8 cellular contexts compared by ENCODE assay signal in the genomic region with DNA sequence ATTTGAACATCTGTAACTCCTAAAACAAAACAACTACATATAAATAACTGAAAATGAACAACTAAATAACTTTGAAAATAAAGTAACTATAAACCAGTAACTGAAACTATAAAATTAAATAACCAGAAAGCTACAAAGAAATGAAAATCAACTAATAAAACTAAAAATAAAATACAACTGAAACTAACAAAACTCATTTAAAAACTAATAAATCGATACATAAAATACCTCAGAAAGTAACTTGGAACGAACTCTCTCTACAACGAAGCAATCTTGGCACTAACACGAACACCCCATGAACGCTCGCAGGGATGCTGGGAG. TPM values are rescaled to one million over a fixed set of nuclear protein-coding genes. Genes with fewer than 3 reads are reported as not detected.
A peak's percentile ranks its signal among the peaks of the same experiment; 100 is the strongest.
DNase-seq lines count a peak whose midpoint lies in the region; ATAC-seq and TF ChIP-seq lines count a peak whose summit lies in the region.

No MANE protein-coding gene starts in this region.

- H3K23ac ChIP-seq in trophoblast cell (ENCODE audit: low read length) = no peak overlapping the region

- H3K27me3 ChIP-seq in CD4-positive, alpha-beta T cell (ENCODE audit: control insufficient read depth, insufficient read depth, low read length) = peaks cover 19% of the 10 kb centered on the region
- H3K27me3 ChIP-seq in Peyer's patch (peaks cover 0 to 12% of the 10 kb centered on the region in 2 donors), fibroblast of lung (ENCODE audit: control insufficient read depth, insufficient read depth, low read length) (peaks cover 13% of the 10 kb centered on the region), trophoblast cell (ENCODE audit: insufficient read depth, low read length) (peaks cover 10% of the 10 kb centered on the region)

- H3K18ac ChIP-seq in trophoblast cell (ENCODE audit: low read length) = no peak overlapping the region

- no peak for TF ChIP-seq POLR2A in Peyer's patch (IDR thresholded peaks at IDR 0.05)
- TF ChIP-seq POLR2A in erythroblast (IDR thresholded peaks at IDR 0.05; ENCODE audit: low read length) = no peak

- no peaks in the 10 kb centered on the region for H3K36me3 Mint-ChIP-seq in CD4-positive, alpha-beta T cell (ENCODE audit: low read depth)

- H2BK120ac ChIP-seq in trophoblast cell (ENCODE audit: insufficient read depth, low read length, poor library complexity) = no peak overlapping the region

- no peak overlapping the region for H3K9ac ChIP-seq in fibroblast of lung (ENCODE audit: insufficient read depth, low read length)
- H3K9ac ChIP-seq in trophoblast cell (ENCODE audit: low read length) = no peak overlapping the region

- no peak for DNase-seq in CD4-positive, alpha-beta T cell
- no peak for DNase-seq in Peyer's patch
- DNase-seq in fibroblast of lung (ENCODE audit: low read depth in 2 of 2) = no peak
- no peak for DNase-seq in trophoblast cell
- no peak for DNase-seq in erythroblast (lab: John Stamatoyannopoulos, UW)
- no peak for DNase-seq in activated CD4-positive, alpha-beta T cell treated with anti-CD3 and anti-CD28 coated beads for 48 hours
- DNase-seq in NCI-H524 treated with DMSO at 0.1 percent for 48 hours (lab: John Stamatoyannopoulos, UW) = no peak
- no peak for DNase-seq in AML-193 (lab: John Stamatoyannopoulos, UW)

- no peak overlapping the region for H2AFZ ChIP-seq in fibroblast of lung (ENCODE audit: low read length)
- H2AFZ ChIP-seq in trophoblast cell (ENCODE audit: insufficient read depth, low read length, poor library complexity) = no peak overlapping the region

- H3K36me3 ChIP-seq in Peyer's patch (no peaks in the 10 kb centered on the region), fibroblast of lung (ENCODE audit: control insufficient read depth, insufficient read depth, low read length) (no peaks in the 10 kb centered on the region), trophoblast cell (ENCODE audit: control insufficient read depth in 1 of 2, insufficient read depth in 2 of 2, low read length in 2 of 2) (no peaks in the 10 kb centered on the region)

- H4K20me1 ChIP-seq in fibroblast of lung (ENCODE audit: control insufficient read depth, extremely low read depth, insufficient read depth, low read length) = no peaks in the 10 kb centered on the region

- no peak overlapping the region for H4K8ac ChIP-seq in trophoblast cell (ENCODE audit: low read depth, low read length)

- peak overlapping the region; percentile 74 for H3K4me3 Mint-ChIP-seq in CD4-positive, alpha-beta T cell

- H3K27me3 Mint-ChIP-seq in CD4-positive, alpha-beta T cell = peaks cover 39% of the 10 kb centered on the region

- WGBS in trophoblast cell (ENCODE audit: extremely low coverage, insufficient coverage, insufficient read length) = no CpG with 5 or more reads among the region's 6 CpGs

- H2BK5ac ChIP-seq in trophoblast cell (ENCODE audit: low read depth, low read length, poor library complexity) = no peak overlapping the region

- H3K27ac Mint-ChIP-seq in CD4-positive, alpha-beta T cell = no peak overlapping the region

- H2AK5ac ChIP-seq in trophoblast cell (ENCODE audit: low read length) = no peak overlapping the region

- H3K4me1 ChIP-seq in Peyer's patch (peaks cover 5 to 16% (median 11%) of the 10 kb centered on the region in 4 donors), fibroblast of lung (ENCODE audit: control insufficient read depth, extremely low read depth, insufficient read depth, low read length) (no peaks in the 10 kb centered on the region), trophoblast cell (ENCODE audit: control insufficient read depth in 1 of 2, insufficient read depth in 2 of 2, low read length in 2 of 2) (peaks cover 8 to 9% of the 10 kb centered on the region in 2 experiments)

- CTCF ChIA-PET in CD4-positive, alpha-beta T cell (lab: Charles Lee) = interaction anchor here (1.4 to 1.5 kb wide), 2 partner anchors 56 to 204 kb away, joined by 5 to 6 read pairs; no protein-coding TSS in a partner anchor

- ATAC-seq in CD4-positive, alpha-beta T cell (ENCODE audit: poor library complexity) = no peak

- H3K79me1 ChIP-seq in trophoblast cell (ENCODE audit: low read length) = no peaks in the 10 kb centered on the region

- H3K4me2 ChIP-seq in fibroblast of lung (ENCODE audit: extremely low read depth, insufficient read depth, low read length) = peak overlapping the region; percentile 89
- H3K4me2 ChIP-seq in trophoblast cell (ENCODE audit: low read length) = peak overlapping the region; percentile 77

- H3K4me3 ChIP-seq in Peyer's patch = peak overlapping the region; percentile 16 to 53 (median 44)
- H3K4me3 ChIP-seq in fibroblast of lung (replicated peaks in 1 of 4; ENCODE audit: control extremely low read depth in 1 of 4, insufficient read depth in 1 of 4, low read depth in 3 of 4, low read length in 4 of 4) = peak overlapping the region; percentile 46 to 77 (median 61)
- H3K4me3 ChIP-seq in trophoblast cell (ENCODE audit: low read depth, low read length) = no peak overlapping the region

- no peak overlapping the region for H3K27ac ChIP-seq in CD4-positive, alpha-beta T cell (ENCODE audit: low read depth, low read length)
- H3K27ac ChIP-seq in Peyer's patch (no peak overlapping the region), fibroblast of lung (ENCODE audit: insufficient read depth, low read length) (no peak overlapping the region), trophoblast cell (ENCODE audit: low read depth, low read length) (no peak overlapping the region)

- POLR2A ChIA-PET in CD4-positive, alpha-beta T cell (lab: Charles Lee) = no interaction called here

- H3K79me2 ChIP-seq in fibroblast of lung (ENCODE audit: control insufficient read depth, insufficient read depth, low read length) = no peaks in the 10 kb centered on the region
- no peaks in the 10 kb centered on the region for H3K79me2 ChIP-seq in trophoblast cell (ENCODE audit: control insufficient read depth, insufficient read depth, low read length, poor library complexity)

- H3K9me3 ChIP-seq in CD4-positive, alpha-beta T cell (ENCODE audit: control insufficient read depth, low read length) = no peaks in the 10 kb centered on the region
- H3K9me3 ChIP-seq in Peyer's patch = no peaks in the 10 kb centered on the region
- no peaks in the 10 kb centered on the region for H3K9me3 ChIP-seq in fibroblast of lung (ENCODE audit: control insufficient read depth, insufficient read depth, low read depth, low read length)
- H3K9me3 ChIP-seq in trophoblast cell (ENCODE audit: insufficient read depth, low read depth, low read length) = peaks cover 2% of the 10 kb centered on the region

- no peak for TF ChIP-seq CTCF in CD4-positive, alpha-beta T cell (IDR thresholded peaks at IDR 0.05)
- TF ChIP-seq CTCF in Peyer's patch (IDR thresholded peaks at IDR 0.05) (no peak), fibroblast of lung (conservative IDR thresholded peaks at IDR 0.05 in 1 of 2, IDR thresholded peaks at IDR 0.05 in 1 of 2; ENCODE audit: low read depth in 1 of 2, low read length in 2 of 2) (no peak)

- H3K4me1 Mint-ChIP-seq in CD4-positive, alpha-beta T cell (ENCODE audit: low read depth) = peaks cover 9% of the 10 kb centered on the region

- no peaks in the 10 kb centered on the region for H3K9me3 Mint-ChIP-seq in CD4-positive, alpha-beta T cell

- no peak overlapping the region for H3K14ac ChIP-seq in trophoblast cell (ENCODE audit: low read length)

- intact Hi-C loops in CD4-positive, alpha-beta T cell (cut with DNase I, micrococcal nuclease) = no loop called here

- H2BK12ac ChIP-seq in trophoblast cell (ENCODE audit: low read length) = no peak overlapping the region

- no peak overlapping the region for H3K4ac ChIP-seq in trophoblast cell (ENCODE audit: low read depth, low read length)

- H4K12ac ChIP-seq in trophoblast cell (ENCODE audit: low read depth, low read length) = no peak overlapping the region

- no peak overlapping the region for H4K91ac ChIP-seq in trophoblast cell (ENCODE audit: low read depth, low read length)

RNA-seq across cellular contexts. Expression of gene LAMP3, which starts 15.9 kb away (rescaled TPM):
- total RNA-seq in CD4-positive, alpha-beta T cell = 1 to 10 TPM; 1.9 to 3.4 TPM
- total RNA-seq in Peyer's patch (1 to 10 TPM in 2 of 4 donors, under 1 TPM in 1, not detected in 1; 0.27 to 6.0 (median 2.5) TPM), fibroblast of lung (0.17 and 1.3 TPM in 2 replicates)
- polyA plus RNA-seq in fibroblast of lung = not detected in 2 replicates
- not detected in 2 replicates for polyA plus RNA-seq in fibroblast of lung (2012)
- not detected in 2 replicates for polyA minus RNA-seq in fibroblast of lung (ENCODE audit: low replicate concordance)
- 1.2 TPM in 2 replicates for polyA plus RNA-seq in trophoblast cell (2013)
